Comparison of ENCODE assay signal across 2 cellular contexts in the genomic region with DNA sequence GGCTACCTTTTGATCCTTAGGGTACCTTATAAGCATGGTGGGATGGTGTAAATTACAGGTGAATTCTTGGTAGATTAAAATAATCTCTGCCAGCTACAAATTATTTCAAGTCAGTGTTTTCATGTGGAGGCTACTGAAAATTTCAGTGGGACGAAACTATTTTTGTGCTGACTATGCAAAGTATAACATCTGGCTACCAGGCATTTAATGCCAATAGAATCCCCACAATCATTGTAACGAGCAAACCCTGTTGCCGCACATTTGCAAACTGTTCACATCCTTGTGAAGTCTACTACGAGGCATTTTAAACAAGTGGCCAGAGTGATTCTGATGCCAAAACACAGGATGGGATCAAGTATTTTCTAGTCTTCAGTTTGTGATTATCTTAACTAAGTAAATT.
A peak's percentile ranks its signal among the peaks of the same experiment; 100 is the strongest.
TF ChIP-seq lines count a peak whose summit lies in the region.

No MANE protein-coding gene starts in this region.

TF ChIP-seq in HepG2, 621 proteins besides CTCF, POLR2A, EP300 and RAD21:
- TF ChIP-seq ISL2 (CRISPR knock-in tag; IDR thresholded peaks at IDR 0.05) = no peak
- TF ChIP-seq MAFK (conservative IDR thresholded peaks at IDR 0.05 in 1 of 2, IDR thresholded peaks at IDR 0.05 in 1 of 2; ENCODE audit: low read length in 2 of 2) = peak; percentile 95 to 98
- TF ChIP-seq MAFF (IDR thresholded peaks at IDR 0.05; ENCODE audit: low read depth, low read length) = peak; percentile 96

TF ChIP-seq in K562, 482 proteins besides CTCF, POLR2A, EP300 and RAD21:
- TF ChIP-seq ZNF274 (IDR thresholded peaks at IDR 0.05; ENCODE audit: borderline replicate concordance, low read depth, low read length) = no peak
- TF ChIP-seq ZSCAN29 (IDR thresholded peaks at IDR 0.05) = no peak
- TF ChIP-seq, protein P1, sequence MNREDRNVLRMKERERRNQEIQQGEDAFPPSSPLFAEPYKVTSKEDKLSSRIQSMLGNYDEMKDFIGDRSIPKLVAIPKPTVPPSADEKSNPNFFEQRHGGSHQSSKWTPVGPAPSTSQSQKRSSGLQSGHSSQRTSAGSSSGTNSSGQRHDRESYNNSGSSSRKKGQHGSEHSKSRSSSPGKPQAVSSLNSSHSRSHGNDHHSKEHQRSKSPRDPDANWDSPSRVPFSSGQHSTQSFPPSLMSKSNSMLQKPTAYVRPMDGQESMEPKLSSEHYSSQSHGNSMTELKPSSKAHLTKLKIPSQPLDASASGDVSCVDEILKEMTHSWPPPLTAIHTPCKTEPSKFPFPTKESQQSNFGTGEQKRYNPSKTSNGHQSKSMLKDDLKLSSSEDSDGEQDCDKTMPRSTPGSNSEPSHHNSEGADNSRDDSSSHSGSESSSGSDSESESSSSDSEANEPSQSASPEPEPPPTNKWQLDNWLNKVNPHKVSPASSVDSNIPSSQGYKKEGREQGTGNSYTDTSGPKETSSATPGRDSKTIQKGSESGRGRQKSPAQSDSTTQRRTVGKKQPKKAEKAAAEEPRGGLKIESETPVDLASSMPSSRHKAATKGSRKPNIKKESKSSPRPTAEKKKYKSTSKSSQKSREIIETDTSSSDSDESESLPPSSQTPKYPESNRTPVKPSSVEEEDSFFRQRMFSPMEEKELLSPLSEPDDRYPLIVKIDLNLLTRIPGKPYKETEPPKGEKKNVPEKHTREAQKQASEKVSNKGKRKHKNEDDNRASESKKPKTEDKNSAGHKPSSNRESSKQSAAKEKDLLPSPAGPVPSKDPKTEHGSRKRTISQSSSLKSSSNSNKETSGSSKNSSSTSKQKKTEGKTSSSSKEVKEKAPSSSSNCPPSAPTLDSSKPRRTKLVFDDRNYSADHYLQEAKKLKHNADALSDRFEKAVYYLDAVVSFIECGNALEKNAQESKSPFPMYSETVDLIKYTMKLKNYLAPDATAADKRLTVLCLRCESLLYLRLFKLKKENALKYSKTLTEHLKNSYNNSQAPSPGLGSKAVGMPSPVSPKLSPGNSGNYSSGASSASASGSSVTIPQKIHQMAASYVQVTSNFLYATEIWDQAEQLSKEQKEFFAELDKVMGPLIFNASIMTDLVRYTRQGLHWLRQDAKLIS (CRISPR knock-in tag; IDR thresholded peaks at IDR 0.05) = no peak
- TF ChIP-seq ZNF175 (CRISPR knock-in tag; IDR thresholded peaks at IDR 0.05; ENCODE audit: low read depth) = no peak
- TF ChIP-seq BCOR (IDR thresholded peaks at IDR 0.05) = no peak
- no peak for TF ChIP-seq TOE1 (IDR thresholded peaks at IDR 0.05; ENCODE audit: borderline replicate concordance)
- TF ChIP-seq TOE1 (CRISPR knock-in tag; IDR thresholded peaks at IDR 0.05; ENCODE audit: borderline replicate concordance, low read depth) = no peak
- TF ChIP-seq NUFIP1 (IDR thresholded peaks at IDR 0.05; ENCODE audit: partially characterized antibody) = no peak
- TF ChIP-seq, protein P2, sequence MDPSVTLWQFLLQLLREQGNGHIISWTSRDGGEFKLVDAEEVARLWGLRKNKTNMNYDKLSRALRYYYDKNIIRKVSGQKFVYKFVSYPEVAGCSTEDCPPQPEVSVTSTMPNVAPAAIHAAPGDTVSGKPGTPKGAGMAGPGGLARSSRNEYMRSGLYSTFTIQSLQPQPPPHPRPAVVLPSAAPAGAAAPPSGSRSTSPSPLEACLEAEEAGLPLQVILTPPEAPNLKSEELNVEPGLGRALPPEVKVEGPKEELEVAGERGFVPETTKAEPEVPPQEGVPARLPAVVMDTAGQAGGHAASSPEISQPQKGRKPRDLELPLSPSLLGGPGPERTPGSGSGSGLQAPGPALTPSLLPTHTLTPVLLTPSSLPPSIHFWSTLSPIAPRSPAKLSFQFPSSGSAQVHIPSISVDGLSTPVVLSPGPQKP (CRISPR knock-in tag; IDR thresholded peaks at IDR 0.05) = no peak
- TF ChIP-seq SMAD1 (IDR thresholded peaks at IDR 0.05; ENCODE audit: low read depth, low read length, partially characterized antibody) = no peak
- no peak for TF ChIP-seq SMAD3 (CRISPR knock-in tag; conservative IDR thresholded peaks at IDR 0.05)
- peak; percentile 67 for TF ChIP-seq MAFG (tag; conservative IDR thresholded peaks at IDR 0.05)
- TF ChIP-seq ZNF282 (CRISPR knock-in tag; IDR thresholded peaks at IDR 0.05) = no peak
- peak; percentile 89 for TF ChIP-seq MAFK (IDR thresholded peaks at IDR 0.05; ENCODE audit: low read length)
- TF ChIP-seq ZNF316 (IDR thresholded peaks at IDR 0.05) = peak; percentile 84
- no peak for TF ChIP-seq SETDB1 (IDR thresholded peaks at IDR 0.05; ENCODE audit: low read length)
- TF ChIP-seq NFRKB (IDR thresholded peaks at IDR 0.05; ENCODE audit: low read depth) = no peak
- no peak for TF ChIP-seq CC2D1A (IDR thresholded peaks at IDR 0.05)
- peak; percentile 78 for TF ChIP-seq C11orf30 (IDR thresholded peaks at IDR 0.05; ENCODE audit: low read depth)
- no peak for TF ChIP-seq ASH1L (IDR thresholded peaks at IDR 0.05; ENCODE audit: borderline replicate concordance, low read depth, partially characterized antibody)
- no peak for TF ChIP-seq ZNF589 (CRISPR knock-in tag; IDR thresholded peaks at IDR 0.05; ENCODE audit: low read depth)
- TF ChIP-seq RB1 (IDR thresholded peaks at IDR 0.05; ENCODE audit: low read depth) = no peak
- TF ChIP-seq, protein P3, sequence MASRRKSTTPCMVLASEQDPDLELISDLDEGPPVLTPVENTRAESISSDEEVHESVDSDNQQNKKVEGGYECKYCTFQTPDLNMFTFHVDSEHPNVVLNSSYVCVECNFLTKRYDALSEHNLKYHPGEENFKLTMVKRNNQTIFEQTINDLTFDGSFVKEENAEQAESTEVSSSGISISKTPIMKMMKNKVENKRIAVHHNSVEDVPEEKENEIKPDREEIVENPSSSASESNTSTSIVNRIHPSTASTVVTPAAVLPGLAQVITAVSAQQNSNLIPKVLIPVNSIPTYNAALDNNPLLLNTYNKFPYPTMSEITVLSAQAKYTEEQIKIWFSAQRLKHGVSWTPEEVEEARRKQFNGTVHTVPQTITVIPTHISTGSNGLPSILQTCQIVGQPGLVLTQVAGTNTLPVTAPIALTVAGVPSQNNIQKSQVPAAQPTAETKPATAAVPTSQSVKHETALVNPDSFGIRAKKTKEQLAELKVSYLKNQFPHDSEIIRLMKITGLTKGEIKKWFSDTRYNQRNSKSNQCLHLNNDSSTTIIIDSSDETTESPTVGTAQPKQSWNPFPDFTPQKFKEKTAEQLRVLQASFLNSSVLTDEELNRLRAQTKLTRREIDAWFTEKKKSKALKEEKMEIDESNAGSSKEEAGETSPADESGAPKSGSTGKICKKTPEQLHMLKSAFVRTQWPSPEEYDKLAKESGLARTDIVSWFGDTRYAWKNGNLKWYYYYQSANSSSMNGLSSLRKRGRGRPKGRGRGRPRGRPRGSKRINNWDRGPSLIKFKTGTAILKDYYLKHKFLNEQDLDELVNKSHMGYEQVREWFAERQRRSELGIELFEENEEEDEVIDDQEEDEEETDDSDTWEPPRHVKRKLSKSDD (conservative IDR thresholded peaks at IDR 0.05; ENCODE audit: low read length) = no peak
- TF ChIP-seq, protein P4, sequence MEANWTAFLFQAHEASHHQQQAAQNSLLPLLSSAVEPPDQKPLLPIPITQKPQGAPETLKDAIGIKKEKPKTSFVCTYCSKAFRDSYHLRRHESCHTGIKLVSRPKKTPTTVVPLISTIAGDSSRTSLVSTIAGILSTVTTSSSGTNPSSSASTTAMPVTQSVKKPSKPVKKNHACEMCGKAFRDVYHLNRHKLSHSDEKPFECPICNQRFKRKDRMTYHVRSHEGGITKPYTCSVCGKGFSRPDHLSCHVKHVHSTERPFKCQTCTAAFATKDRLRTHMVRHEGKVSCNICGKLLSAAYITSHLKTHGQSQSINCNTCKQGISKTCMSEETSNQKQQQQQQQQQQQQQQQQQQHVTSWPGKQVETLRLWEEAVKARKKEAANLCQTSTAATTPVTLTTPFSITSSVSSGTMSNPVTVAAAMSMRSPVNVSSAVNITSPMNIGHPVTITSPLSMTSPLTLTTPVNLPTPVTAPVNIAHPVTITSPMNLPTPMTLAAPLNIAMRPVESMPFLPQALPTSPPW (CRISPR knock-in tag; IDR thresholded peaks at IDR 0.05) = no peak
- no peak for TF ChIP-seq CEBPB (tag; IDR thresholded peaks at IDR 0.05)
- no peak for TF ChIP-seq HEY1 (CRISPR knock-in tag; IDR thresholded peaks at IDR 0.05; ENCODE audit: borderline replicate concordance)
- TF ChIP-seq NCOA1 (IDR thresholded peaks at IDR 0.05; ENCODE audit: low read depth) = no peak
- no peak for TF ChIP-seq ZNF239 (CRISPR knock-in tag; IDR thresholded peaks at IDR 0.05)
- TF ChIP-seq MAFF (IDR thresholded peaks at IDR 0.05; ENCODE audit: low read length) = peak; percentile 85
- no peak for TF ChIP-seq ARHGAP35 (IDR thresholded peaks at IDR 0.05; ENCODE audit: partially characterized antibody)
- TF ChIP-seq U2AF2 (optimal IDR thresholded peaks at IDR 0.05; ENCODE audit: low read depth, low read length) = no peak
- no peak for TF ChIP-seq ZNF76 (CRISPR knock-in tag; IDR thresholded peaks at IDR 0.05; ENCODE audit: borderline replicate concordance)
TF ChIP-seq in K562: peak in this region for 5.
